8 cellular contexts compared by ENCODE assay signal in genomic region chr1:178724386-178724733, GRCh38. TPM values are rescaled to one million over a fixed set of nuclear protein-coding genes. Genes with fewer than 3 reads are reported as not detected.
DNase-seq lines count a peak whose midpoint lies in the region; ATAC-seq, FAIRE-seq and TF ChIP-seq lines count a peak whose summit lies in the region.

No MANE protein-coding gene starts in this region.

- H3K23me2 ChIP-seq in H1 (ENCODE audit: low read depth, low read length): peaks cover 5% of the 10 kb centered on the region

- WGBS in H1 (ENCODE audit: extremely low coverage in 1 of 2, insufficient coverage in 1 of 2, insufficient read length in 1 of 2, insufficient replicate concordance in 2 of 2, low coverage in 1 of 2, low lambda C conversion rate in 2 of 2, missing lambda C conversion rate in 1 of 2), 2 experiments: 60% methylated on average over 5 of the region's 5 CpGs; no CpG with 5 or more reads in 1 of the 2 experiments

- H2BK12ac ChIP-seq in H1 (ENCODE audit: low read depth, low read length): no peak overlapping the region

- H2BK5ac ChIP-seq in H1 (ENCODE audit: low read depth, low read length): no peak overlapping the region; the same call in 1 of the 2 replicates

- H3K4me1 Mint-ChIP-seq in CD8-positive, alpha-beta memory T cell: peaks cover 18 to 26% (median 22%) of the 10 kb centered on the region in 3 donors
- peaks cover 19% of the 10 kb centered on the region for H3K4me1 Mint-ChIP-seq in osteocyte (ENCODE audit: unreplicated experiment)

- no peak overlapping the region for H4K91ac ChIP-seq in H1 (replicated peaks; ENCODE audit: insufficient read length, low read length)

- H3K4me3 Mint-ChIP-seq in CD8-positive, alpha-beta memory T cell: peak overlapping the region; percentile 81 to 89 (median 84)
- peak overlapping the region; percentile 75 for H3K4me3 Mint-ChIP-seq in osteocyte (ENCODE audit: unreplicated experiment)

- H3K27me3 Mint-ChIP-seq in CD8-positive, alpha-beta memory T cell: peaks cover 16 to 53% of the 10 kb centered on the region in 2 donors
- H3K27me3 Mint-ChIP-seq in osteocyte (ENCODE audit: unreplicated experiment): no peaks in the 10 kb centered on the region

- no peak overlapping the region for H2BK120ac ChIP-seq in H1 (replicated peaks; ENCODE audit: low read depth, low read length)

- peaks cover 8% of the 10 kb centered on the region for H3K4me1 ChIP-seq in CD8-positive, alpha-beta memory T cell (ENCODE audit: insufficient read depth, low read length)
- H3K4me1 ChIP-seq in H1 (replicated peaks in 1 of 4; ENCODE audit: control insufficient read depth in 3 of 4, insufficient read depth in 4 of 4, low read length in 3 of 4): peaks cover 0 to 4% (median 3%) of the 10 kb centered on the region in 4 experiments; a peak in 5 of 7 replicates

- no peaks in the 10 kb centered on the region for H4K20me1 ChIP-seq in H1 (replicated peaks in 1 of 2; ENCODE audit: control insufficient read depth in 1 of 2, insufficient read depth in 2 of 2, low read length in 2 of 2)

- no peak for DNase-seq in CD8-positive, alpha-beta memory T cell
- DNase-seq in NB4 (ENCODE audit: low read depth) (peak; percentile 15), H1 (ENCODE audit: low read depth in 1 of 2, low spot score in 2 of 2) (no peak), osteocyte (ENCODE audit: extremely low spot score, unreplicated experiment) (no peak), NCI-H1048 (lab: John Stamatoyannopoulos, UW) (no peak), NCI-H187 treated with DMSO at 0.1 percent for 48 hours (lab: John Stamatoyannopoulos, UW) (no peak)

- H3K79me2 ChIP-seq in H1 (ENCODE audit: control insufficient read depth in 1 of 2, insufficient read depth in 2 of 2, low read length in 2 of 2): peaks cover 0 to 31% of the 10 kb centered on the region in 2 experiments; a peak in 2 of 4 replicates

- peak; percentile 50 for FAIRE-seq in H1 (lab: Jason Lieb, UNC)

- no peak overlapping the region for H3K18ac ChIP-seq in H1 (ENCODE audit: extremely low read depth, low read length)

- TF ChIP-seq CTCF in NB4 (IDR thresholded peaks at IDR 0.05; ENCODE audit: low read depth, low read length): no peak
- TF ChIP-seq CTCF in H1 (IDR thresholded peaks at IDR 0.05; ENCODE audit: control extremely low read depth in 1 of 3, insufficient read depth in 1 of 3, low read depth in 1 of 3, low read length in 3 of 3): no peak
- no peak for TF ChIP-seq CTCF in osteocyte (IDR thresholded peaks at IDR 0.05)

- TF ChIP-seq POLR2A in NB4 (IDR thresholded peaks at IDR 0.05; ENCODE audit: extremely low read depth, insufficient read length): no peak
- TF ChIP-seq POLR2A in H1 (IDR thresholded peaks at IDR 0.05; ENCODE audit: control extremely low read depth in 1 of 2, low read depth in 2 of 2, low read length in 2 of 2): no peak

- CTCF ChIA-PET in CD8-positive, alpha-beta memory T cell (lab: Charles Lee): no interaction called here
- CTCF ChIA-PET in H1 (lab: Charles Lee; ENCODE audit: partially characterized antibody): interaction anchor here (1.4 to 3.8 kb wide), 2 partner anchors 33 to 182 kb away, joined by 3 to 11 read pairs; no protein-coding TSS in a partner anchor

- TF ChIP-seq RAD21 in H1 (IDR thresholded peaks at IDR 0.05 in 1 of 2, conservative IDR thresholded peaks at IDR 0.05 in 1 of 2; ENCODE audit: low read depth in 2 of 2, low read length in 2 of 2): no peak

- H3K23ac ChIP-seq in H1 (ENCODE audit: insufficient read length): no peak overlapping the region

- H3K4me3 ChIP-seq in CD8-positive, alpha-beta memory T cell (ENCODE audit: low read length): peak overlapping the region; percentile 38
- H3K4me3 ChIP-seq in NB4 (ENCODE audit: low read depth, low read length) (peak overlapping the region; percentile 23), H1 (ENCODE audit: extremely low read depth in 1 of 4, insufficient read depth in 2 of 4, low read depth in 3 of 4, low read length in 4 of 4) (peak overlapping the region; percentile 63 to 89 (median 84))

- peaks cover 0 to 4% (median 0%) of the 10 kb centered on the region in 3 donors for H3K36me3 Mint-ChIP-seq in CD8-positive, alpha-beta memory T cell
- no peaks in the 10 kb centered on the region for H3K36me3 Mint-ChIP-seq in osteocyte (ENCODE audit: unreplicated experiment)

- no peaks in the 10 kb centered on the region for H3K27me3 ChIP-seq in CD8-positive, alpha-beta memory T cell (ENCODE audit: insufficient read depth, low read length, poor library complexity, severe bottlenecking)
- no peaks in the 10 kb centered on the region for H3K27me3 ChIP-seq in H1 (replicated peaks in 1 of 4; ENCODE audit: control insufficient read depth in 3 of 4, extremely low read depth in 1 of 4, insufficient read depth in 3 of 4, low read length in 3 of 4)

- H4K8ac ChIP-seq in H1 (ENCODE audit: extremely low read depth, insufficient read depth, low read length): peak overlapping the region; percentile 62; the same call in 1 of the 2 replicates

- no peak overlapping the region for H2AK5ac ChIP-seq in H1 (ENCODE audit: low read depth, low read length)

- peaks cover 0 to 6% (median 0%) of the 10 kb centered on the region in 5 donors for H3K9me3 Mint-ChIP-seq in CD8-positive, alpha-beta memory T cell
- no peaks in the 10 kb centered on the region for H3K9me3 Mint-ChIP-seq in osteocyte (ENCODE audit: unreplicated experiment)

- H3K27ac ChIP-seq in CD8-positive, alpha-beta memory T cell (ENCODE audit: low read depth, low read length): no peak overlapping the region
- no peak overlapping the region for H3K27ac ChIP-seq in H1 (ENCODE audit: low read depth, low read length)

- H3K56ac ChIP-seq in H1 (replicated peaks; ENCODE audit: insufficient read length, low read depth, low read length): no peak overlapping the region

- peak overlapping the region in 4 of 8 donors; percentile 40 to 87 (median 54) for H3K27ac Mint-ChIP-seq in CD8-positive, alpha-beta memory T cell
- H3K27ac Mint-ChIP-seq in osteocyte (ENCODE audit: unreplicated experiment): no peak overlapping the region

- no peak for TF ChIP-seq EP300 in H1 (IDR thresholded peaks at IDR 0.05; ENCODE audit: borderline replicate concordance in 1 of 2, low read depth in 2 of 2, low read length in 2 of 2)

- H2BK15ac ChIP-seq in H1 (ENCODE audit: low read length): no peak overlapping the region

- peak overlapping the region; percentile 91 for H2AFZ ChIP-seq in H1 (ENCODE audit: low read length)

- H3K79me1 ChIP-seq in H1 (ENCODE audit: low read depth, low read length): no peaks in the 10 kb centered on the region

- H3K14ac ChIP-seq in H1 (ENCODE audit: insufficient read length): no peak overlapping the region

- no peaks in the 10 kb centered on the region for H3K36me3 ChIP-seq in CD8-positive, alpha-beta memory T cell (ENCODE audit: insufficient read depth, low read length)
- no peaks in the 10 kb centered on the region for H3K36me3 ChIP-seq in H1 (ENCODE audit: control insufficient read depth in 2 of 4, insufficient read depth in 4 of 4, low read length in 3 of 4)

- ATAC-seq in HG03442 (IDR thresholded peaks at IDR 0.05; ENCODE audit: unreplicated experiment) (no peak), GM18517 (IDR thresholded peaks at IDR 0.05; ENCODE audit: unreplicated experiment) (no peak)

- H3K9me3 ChIP-seq in CD8-positive, alpha-beta memory T cell (ENCODE audit: low read length): no peaks in the 10 kb centered on the region
- no peaks in the 10 kb centered on the region for H3K9me3 ChIP-seq in H1 (ENCODE audit: insufficient read depth in 2 of 2, low read depth in 1 of 2, low read length in 1 of 2)

- no peak overlapping the region for H4K5ac ChIP-seq in H1 (ENCODE audit: insufficient read length, low read depth, low read length)

- H3K4ac ChIP-seq in H1 (replicated peaks; ENCODE audit: insufficient read length, low read depth, low read length): no peak overlapping the region

- H3K4me2 ChIP-seq in H1 (ENCODE audit: insufficient read depth in 1 of 2, low read depth in 2 of 2, low read length in 2 of 2): peak overlapping the region; percentile 67 to 80

- H2BK20ac ChIP-seq in H1 (ENCODE audit: low read length): no peak overlapping the region

- POLR2A ChIA-PET in CD8-positive, alpha-beta memory T cell (lab: Charles Lee): no interaction called here
- POLR2A ChIA-PET in H1 (lab: Charles Lee; ENCODE audit: partially characterized antibody): interaction anchor here (1.1 to 2.9 kb wide), 3 partner anchors 16 to 183 kb away, joined by 3 to 21 read pairs (median 4); no protein-coding TSS in a partner anchor

- peak overlapping the region; percentile 64 to 78 (median 68) for H3K9ac ChIP-seq in H1 (replicated peaks in 1 of 4; ENCODE audit: extremely low read depth in 1 of 4, low read depth in 3 of 4, low read length in 3 of 4)

TF ChIP-seq in H1, 55 proteins besides CTCF, POLR2A, EP300 and RAD21 (continues in another document):
- TF ChIP-seq ATF3 (IDR thresholded peaks at IDR 0.05; ENCODE audit: insufficient read depth, low read depth, low read length) (no peak), KDM1A (IDR thresholded peaks at IDR 0.05; ENCODE audit: borderline replicate concordance, low read length) (no peak), JUND (IDR thresholded peaks at IDR 0.05; ENCODE audit: low read length) (no peak), PHF8 (conservative IDR thresholded peaks at IDR 0.05; ENCODE audit: low read depth, low read length) (no peak), TAF1 (IDR thresholded peaks at IDR 0.05; ENCODE audit: low read depth, low read length) (no peak), TAF7 (optimal IDR thresholded peaks at IDR 0.05; ENCODE audit: borderline replicate concordance, low read depth, low read length) (no peak), SP1 (IDR thresholded peaks at IDR 0.05; ENCODE audit: low read depth, low read length) (no peak), GTF2F1 (IDR thresholded peaks at IDR 0.05; ENCODE audit: borderline replicate concordance, low read depth, low read length) (no peak)

RNA-seq across cellular contexts. Expression of gene RALGPS2, which starts 0.7 kb away (rescaled TPM):
- total RNA-seq in CD8-positive, alpha-beta memory T cell: 1 to 10 TPM; 1.8 to 2.1 TPM
- 4.1 TPM for polyA plus RNA-seq in CD8-positive, alpha-beta memory T cell
- total RNA-seq in H1 (2021; fragmentation: NEBNext Ultra II Directional; extraction: Animal tissue kit (Norgen Biotek cat#: 25700)): 37.7 and 38.0 TPM in 2 replicates
- 3.4 and 6.7 TPM in 2 replicates for polyA plus RNA-seq in H1 (2011; rRNA removed)
- polyA plus RNA-seq in H1 (2011; cell fraction: cytosol; rRNA removed): 7.3 TPM
- 7.8 TPM for polyA plus RNA-seq in H1 (2011; cell fraction: nucleus; rRNA removed)
- 13.7 to 19.4 TPM (median 16.8 TPM) in 4 replicates for polyA plus RNA-seq in H1 (2012, experiment 1 of 2)
- 1.1 TPM for polyA plus RNA-seq in H1 (2012, experiment 2 of 2)
- polyA plus RNA-seq in H1 (2013, experiment 1 of 2): 16.3 TPM
- 13.8 TPM for polyA plus RNA-seq in H1 (2013, experiment 2 of 2)
- polyA minus RNA-seq in H1 (2011; rRNA and poly(A)+ RNA removed): 50.4 and 81.0 TPM in 2 replicates
- 32.4 TPM for polyA minus RNA-seq in H1 (2011; cell fraction: cytosol; rRNA and poly(A)+ RNA removed)
- polyA minus RNA-seq in H1 (2011; cell fraction: nucleus; rRNA and poly(A)+ RNA removed): 55.9 TPM
- 6.5 and 8.4 TPM in 2 replicates for total RNA-seq in osteocyte

Comparison
In these comparisons a context has a peak if more than half of its experiments do, and no peak if none do; other contexts are left out.
1. H3K4me3 ChIP-seq: peak in every context shown above with its lines; median percentile 84 in H1; 38 in CD8-positive, alpha-beta memory T cell; 23 in NB4.